In genomic region chr17:81690549-81690948, GRCh38 we compare ENCODE assay signal across 1 cellular context.
TF ChIP-seq lines count a peak whose summit lies in the region.

No MANE protein-coding gene starts in this region.

TF ChIP-seq in HepG2, 621 proteins besides CTCF, POLR2A, EP300 and RAD21:
- TF ChIP-seq ZNF670 (CRISPR knock-in tag; IDR thresholded peaks at IDR 0.05; ENCODE audit: borderline replicate concordance), result no peak
- no peak for TF ChIP-seq CBX1 (IDR thresholded peaks at IDR 0.05; ENCODE audit: low read depth)
- no peak for TF ChIP-seq ZNF12 (CRISPR knock-in tag; IDR thresholded peaks at IDR 0.05)
- TF ChIP-seq HHEX (CRISPR knock-in tag; IDR thresholded peaks at IDR 0.05), result no peak
- TF ChIP-seq KLF9 (CRISPR knock-in tag; IDR thresholded peaks at IDR 0.05; ENCODE audit: low read depth), result no peak
- TF ChIP-seq, protein P1, sequence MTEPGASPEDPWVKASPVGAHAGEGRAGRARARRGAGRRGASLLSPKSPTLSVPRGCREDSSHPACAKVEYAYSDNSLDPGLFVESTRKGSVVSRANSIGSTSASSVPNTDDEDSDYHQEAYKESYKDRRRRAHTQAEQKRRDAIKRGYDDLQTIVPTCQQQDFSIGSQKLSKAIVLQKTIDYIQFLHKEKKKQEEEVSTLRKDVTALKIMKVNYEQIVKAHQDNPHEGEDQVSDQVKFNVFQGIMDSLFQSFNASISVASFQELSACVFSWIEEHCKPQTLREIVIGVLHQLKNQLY (CRISPR knock-in tag; IDR thresholded peaks at IDR 0.05), result no peak
- peak; percentile 14; the same call in 1 of the 2 replicates for TF ChIP-seq RBFOX2 (IDR thresholded peaks at IDR 0.05; ENCODE audit: low read depth, low read length)
- TF ChIP-seq, protein P2, sequence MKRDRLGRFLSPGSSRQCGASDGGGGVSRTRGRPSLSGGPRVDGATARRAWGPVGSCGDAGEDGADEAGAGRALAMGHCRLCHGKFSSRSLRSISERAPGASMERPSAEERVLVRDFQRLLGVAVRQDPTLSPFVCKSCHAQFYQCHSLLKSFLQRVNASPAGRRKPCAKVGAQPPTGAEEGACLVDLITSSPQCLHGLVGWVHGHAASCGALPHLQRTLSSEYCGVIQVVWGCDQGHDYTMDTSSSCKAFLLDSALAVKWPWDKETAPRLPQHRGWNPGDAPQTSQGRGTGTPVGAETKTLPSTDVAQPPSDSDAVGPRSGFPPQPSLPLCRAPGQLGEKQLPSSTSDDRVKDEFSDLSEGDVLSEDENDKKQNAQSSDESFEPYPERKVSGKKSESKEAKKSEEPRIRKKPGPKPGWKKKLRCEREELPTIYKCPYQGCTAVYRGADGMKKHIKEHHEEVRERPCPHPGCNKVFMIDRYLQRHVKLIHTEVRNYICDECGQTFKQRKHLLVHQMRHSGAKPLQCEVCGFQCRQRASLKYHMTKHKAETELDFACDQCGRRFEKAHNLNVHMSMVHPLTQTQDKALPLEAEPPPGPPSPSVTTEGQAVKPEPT (CRISPR knock-in tag; IDR thresholded peaks at IDR 0.05; ENCODE audit: low read depth), result no peak
